9 cellular contexts compared by ENCODE assay signal in the genomic region with DNA sequence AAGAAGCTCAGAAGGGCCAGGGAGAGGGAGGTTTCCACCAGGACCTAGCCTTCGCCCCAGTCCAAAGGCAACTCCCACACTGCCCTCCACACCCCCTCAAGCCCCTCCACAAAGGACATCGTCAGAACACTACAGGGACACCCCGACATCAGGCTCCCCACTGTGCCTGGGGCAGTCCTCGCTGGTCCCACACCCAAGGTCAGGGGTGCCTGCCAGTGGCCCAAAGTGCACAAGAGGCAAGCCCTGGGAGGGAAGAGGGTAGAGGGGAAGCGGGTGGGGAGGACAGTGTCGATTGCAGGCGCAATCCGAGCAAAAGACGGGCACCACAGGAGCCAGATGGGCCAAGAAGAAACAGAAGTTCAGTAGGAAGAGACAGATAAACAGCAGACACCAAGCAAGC. TPM values are rescaled to one million over a fixed set of nuclear protein-coding genes. Genes with fewer than 3 reads are reported as not detected.
A peak's percentile ranks its signal among the peaks of the same experiment; 100 is the strongest.
DNase-seq lines count a peak whose midpoint lies in the region; ATAC-seq and TF ChIP-seq lines count a peak whose summit lies in the region.
"Had no signal": no experiment of that assay in that cellular context is flagged by ENCODE, and none has a peak within 500 bp of the region (broad histone marks: within the 10 kb centered on the region; RNA-seq: fewer than 3 reads in every experiment).

No MANE protein-coding gene starts in this region.

- H3K27ac Mint-ChIP-seq in activated CD8-positive, alpha-beta T cell treated with anti-CD3 and anti-CD28 coated beads, Interleukin-2, amount 10 ng/mL, durations not matched to agents 7 days and 5 days: peak overlapping the region; percentile 85
- no peak overlapping the region for H3K27ac Mint-ChIP-seq in activated T-cell treated with anti-CD3 and anti-CD28 coated beads, Interleukin-2, amount 50 U/mL, for 72 hours

- no peaks in the 10 kb centered on the region for H3K9me3 ChIP-seq in HUES6 (ENCODE audit: control insufficient read depth, insufficient read depth, low read depth, low read length)
- H3K9me3 ChIP-seq in iPS-18a (ENCODE audit: control insufficient read depth, low read depth, low read length): no peaks in the 10 kb centered on the region
- no peaks in the 10 kb centered on the region for H3K9me3 ChIP-seq in smooth muscle cell (replicated peaks; ENCODE audit: low read depth)

- H3K36me3 ChIP-seq in HUES6 (ENCODE audit: control insufficient read depth, insufficient read depth, low read length): no peaks in the 10 kb centered on the region
- no peaks in the 10 kb centered on the region for H3K36me3 ChIP-seq in iPS-18a (ENCODE audit: control insufficient read depth, low read depth, low read length)
- no peaks in the 10 kb centered on the region for H3K36me3 ChIP-seq in smooth muscle cell (ENCODE audit: low read depth)

- H3K9ac ChIP-seq in HUES6 (ENCODE audit: low read length) (no peak overlapping the region), iPS-18a (ENCODE audit: low read length) (peak overlapping the region; percentile 1), smooth muscle cell (ENCODE audit: low read depth) (no peak overlapping the region)

- peaks cover 41% of the 10 kb centered on the region for H3K27me3 ChIP-seq in HUES6 (ENCODE audit: control insufficient read depth, insufficient read depth, low read length)
- H3K27me3 ChIP-seq in iPS-18a (ENCODE audit: control insufficient read depth, insufficient read depth, low read length): peaks cover 15% of the 10 kb centered on the region
- H3K27me3 ChIP-seq in smooth muscle cell (ENCODE audit: low read depth): peaks cover 9% of the 10 kb centered on the region

- peaks cover 5% of the 10 kb centered on the region for H3K36me3 Mint-ChIP-seq in activated CD8-positive, alpha-beta T cell treated with anti-CD3 and anti-CD28 coated beads, Interleukin-2, amount 10 ng/mL, durations not matched to agents 7 days and 5 days (ENCODE audit: low read depth)
- H3K36me3 Mint-ChIP-seq in activated T-cell treated with anti-CD3 and anti-CD28 coated beads, Interleukin-2, amount 50 U/mL, for 72 hours (ENCODE audit: insufficient read depth in 2 of 2): peaks cover 2% of the 10 kb centered on the region in 2 donors

- H3K79me2 ChIP-seq in smooth muscle cell (ENCODE audit: low read depth): no peaks in the 10 kb centered on the region

- H3K4me1 ChIP-seq in HUES6 (ENCODE audit: control insufficient read depth, insufficient read depth, low read length): peaks cover 36% of the 10 kb centered on the region
- H3K4me1 ChIP-seq in iPS-18a (ENCODE audit: control insufficient read depth, low read depth, low read length): peaks cover 23% of the 10 kb centered on the region
- H3K4me1 ChIP-seq in smooth muscle cell (ENCODE audit: low read depth): peaks cover 22% of the 10 kb centered on the region

- no peaks in the 10 kb centered on the region for H3K27me3 Mint-ChIP-seq in activated CD8-positive, alpha-beta T cell treated with anti-CD3 and anti-CD28 coated beads, Interleukin-2, amount 10 ng/mL, durations not matched to agents 7 days and 5 days (ENCODE audit: low read depth)
- H3K27me3 Mint-ChIP-seq in activated T-cell treated with anti-CD3 and anti-CD28 coated beads, Interleukin-2, amount 50 U/mL, for 72 hours (ENCODE audit: low read depth): peaks cover 14% of the 10 kb centered on the region

- 82% methylated on average over 8 of the region's 9 CpGs for WGBS in smooth muscle cell (ENCODE audit: low lambda C conversion rate)

- H3K27ac ChIP-seq in HUES6 (ENCODE audit: low read depth, low read length): no peak overlapping the region
- H3K27ac ChIP-seq in iPS-18a (ENCODE audit: low read length): no peak overlapping the region
- peak overlapping the region; percentile 29 for H3K27ac ChIP-seq in smooth muscle cell (ENCODE audit: low read depth)

- no peaks in the 10 kb centered on the region for H4K20me1 ChIP-seq in smooth muscle cell (ENCODE audit: low read depth)

- no peak for DNase-seq in activated CD8-positive, alpha-beta T cell treated with anti-CD3 and anti-CD28 coated beads, Interleukin-2, amount 10 ng/mL, durations not matched to agents 7 days and 5 days
- DNase-seq in smooth muscle cell (lab: John Stamatoyannopoulos, UW; ENCODE audit: unreplicated experiment) (no peak), NCI-H1417 (lab: John Stamatoyannopoulos, UW) (no peak), DMS79 (lab: John Stamatoyannopoulos, UW) (no peak)
- no peak for DNase-seq in activated T-cell treated with anti-CD3 and anti-CD28 coated beads, Interleukin-2, amount 50 U/mL, for 72 hours
- DNase-seq: GDM1 had no signal

- H3K9me3 Mint-ChIP-seq in activated CD8-positive, alpha-beta T cell treated with anti-CD3 and anti-CD28 coated beads, Interleukin-2, amount 10 ng/mL, durations not matched to agents 7 days and 5 days (ENCODE audit: insufficient read depth): no peaks in the 10 kb centered on the region
- H3K9me3 Mint-ChIP-seq in activated T-cell treated with anti-CD3 and anti-CD28 coated beads, Interleukin-2, amount 50 U/mL, for 72 hours: no peaks in the 10 kb centered on the region

- H3K4me3 ChIP-seq in HUES6 (ENCODE audit: low read depth, low read length) (peak overlapping the region; percentile 21; the same call in 1 of the 2 replicates), iPS-18a (ENCODE audit: low read length) (no peak overlapping the region), smooth muscle cell (no peak overlapping the region)

- H3F3A ChIP-seq in smooth muscle cell (ENCODE audit: low read depth): peaks cover 9% of the 10 kb centered on the region

- H2AFZ ChIP-seq in smooth muscle cell (ENCODE audit: low read depth): no peak overlapping the region

- H3K4me2 ChIP-seq in smooth muscle cell: peak overlapping the region; percentile 69

- CTCF ChIA-PET in activated CD8-positive, alpha-beta T cell treated with anti-CD3 and anti-CD28 coated beads, Interleukin-2, amount 10 ng/mL, durations not matched to agents 7 days and 5 days (lab: Charles Lee): interaction anchor here (1.3 to 5.4 kb wide), 9 partner anchors 13 to 106 kb away, joined by 3 to 42 read pairs (median 4); no protein-coding TSS in a partner anchor

- ATAC-seq in activated CD8-positive, alpha-beta T cell treated with anti-CD3 and anti-CD28 coated beads, Interleukin-2, amount 10 ng/mL, durations not matched to agents 7 days and 5 days: no peak
- ATAC-seq in GM18502 (IDR thresholded peaks at IDR 0.05; ENCODE audit: poor library complexity, unreplicated experiment): no peak
- no peak for ATAC-seq in activated T-cell treated with anti-CD3 and anti-CD28 coated beads, Interleukin-2, amount 50 U/mL, for 72 hours (replicated peaks in 1 of 2)

- POLR2A ChIA-PET in activated CD8-positive, alpha-beta T cell treated with anti-CD3 and anti-CD28 coated beads, Interleukin-2, amount 10 ng/mL, durations not matched to agents 7 days and 5 days (lab: Charles Lee): no interaction called here

- no peak for TF ChIP-seq CTCF in smooth muscle cell (IDR thresholded peaks at IDR 0.05; ENCODE audit: borderline replicate concordance, insufficient read depth, poor library complexity, severe bottlenecking)

- peaks cover 77% of the 10 kb centered on the region for H3K4me1 Mint-ChIP-seq in activated CD8-positive, alpha-beta T cell treated with anti-CD3 and anti-CD28 coated beads, Interleukin-2, amount 10 ng/mL, durations not matched to agents 7 days and 5 days (ENCODE audit: low read depth)
- peaks cover 61% of the 10 kb centered on the region for H3K4me1 Mint-ChIP-seq in activated T-cell treated with anti-CD3 and anti-CD28 coated beads, Interleukin-2, amount 50 U/mL, for 72 hours (ENCODE audit: low read depth)

- peak overlapping the region; percentile 5 for H3K4me3 Mint-ChIP-seq in activated CD8-positive, alpha-beta T cell treated with anti-CD3 and anti-CD28 coated beads, Interleukin-2, amount 10 ng/mL, durations not matched to agents 7 days and 5 days
- H3K4me3 Mint-ChIP-seq in activated T-cell treated with anti-CD3 and anti-CD28 coated beads, Interleukin-2, amount 50 U/mL, for 72 hours: peak overlapping the region in 1 of 2 donors; percentile 77

RNA-seq across cellular contexts. Expression of a gene that starts 35.6 kb away (rescaled TPM):
- total RNA-seq in activated CD8-positive, alpha-beta T cell treated with anti-CD3 and anti-CD28 coated beads, Interleukin-2, amount 10 ng/mL, durations not matched to agents 7 days and 5 days: 1 to 10 TPM; 8.0 to 9.6 TPM
- 75.5 and 91.7 TPM in 2 replicates for total RNA-seq in smooth muscle cell
- 59.3 and 82.9 TPM in 2 replicates for polyA plus RNA-seq in smooth muscle cell
- 1 to 10 TPM; 7.8 to 8.5 TPM for total RNA-seq in activated T-cell treated with anti-CD3 and anti-CD28 coated beads, Interleukin-2, amount 50 U/mL, for 72 hours
